Comparison of ENCODE assay signal across 1 cellular context in genomic region chr12:105107497-105108371, GRCh38.
TF ChIP-seq lines count a peak whose summit lies in the region.

WASHC4 (plus strand) TSS chr12:105107731; CDS start chr12:105107801, 70 bp downstream.

TF ChIP-seq in HepG2, 621 proteins besides CTCF, POLR2A, EP300 and RAD21 (continued from another document and continues in another):
- TF ChIP-seq HMGXB3 (CRISPR knock-in tag; IDR thresholded peaks at IDR 0.05; ENCODE audit: borderline replicate concordance) (no peak; the same call in 1 of the 2 replicates), MATR3 (CRISPR knock-in tag; IDR thresholded peaks at IDR 0.05) (no peak), MTF1 (CRISPR knock-in tag; IDR thresholded peaks at IDR 0.05) (no peak), CENPT (CRISPR knock-in tag; IDR thresholded peaks at IDR 0.05; ENCODE audit: low read depth) (peak; percentile 41; the same call in 1 of the 2 replicates), SIX4 (CRISPR knock-in tag; IDR thresholded peaks at IDR 0.05) (no peak), RXRA (CRISPR knock-in tag; IDR thresholded peaks at IDR 0.05) (peak; percentile 67; the same call in 1 of the 2 replicates), SALL2 (CRISPR knock-in tag; IDR thresholded peaks at IDR 0.05) (peak; percentile 69), ZFP62 (CRISPR knock-in tag; IDR thresholded peaks at IDR 0.05) (no peak), ZFP91 (CRISPR knock-in tag; IDR thresholded peaks at IDR 0.05; ENCODE audit: borderline replicate concordance) (peak; percentile 94), ZNF792 (CRISPR knock-in tag; IDR thresholded peaks at IDR 0.05) (peak; percentile 69), ZZZ3 (CRISPR knock-in tag; IDR thresholded peaks at IDR 0.05; ENCODE audit: borderline replicate concordance) (peak; percentile 80), DZIP1 (CRISPR knock-in tag; IDR thresholded peaks at IDR 0.05) (0 out of 2 replicates have a peak, but pooled peaks have one; percentile 11), KLF15 (CRISPR knock-in tag; IDR thresholded peaks at IDR 0.05; ENCODE audit: borderline replicate concordance) (peak; percentile 36; the same call in 1 of the 2 replicates), TCF7 (IDR thresholded peaks at IDR 0.05; ENCODE audit: low read depth) (no peak), IKZF5 (CRISPR knock-in tag; IDR thresholded peaks at IDR 0.05) (peak; percentile 65; the same call in 1 of the 2 replicates), AFF4 (CRISPR knock-in tag; IDR thresholded peaks at IDR 0.05) (no peak), ZNF605 (CRISPR knock-in tag; IDR thresholded peaks at IDR 0.05) (peak; percentile 79; the same call in 1 of the 2 replicates), NR2F1 (CRISPR knock-in tag; IDR thresholded peaks at IDR 0.05) (no peak), AGO2 (optimal IDR thresholded peaks at IDR 0.05; ENCODE audit: low read depth, low read length) (peak; percentile 89), ZBTB10 (CRISPR knock-in tag; IDR thresholded peaks at IDR 0.05; ENCODE audit: borderline replicate concordance) (peak; percentile 67), NFE2L2 (IDR thresholded peaks at IDR 0.05; ENCODE audit: low read length) (no peak), MBD4 (IDR thresholded peaks at IDR 0.05; ENCODE audit: borderline replicate concordance, low read length) (no peak), RFX3 (CRISPR knock-in tag; IDR thresholded peaks at IDR 0.05) (no peak), TOPORS (CRISPR knock-in tag; IDR thresholded peaks at IDR 0.05) (peak; percentile 61), ARID2 (CRISPR knock-in tag; IDR thresholded peaks at IDR 0.05; ENCODE audit: borderline replicate concordance) (no peak), CBX5 (CRISPR knock-in tag; IDR thresholded peaks at IDR 0.05; ENCODE audit: borderline replicate concordance) (0 out of 2 replicates have a peak, but pooled peaks have one; percentile 25), PRDM10 (CRISPR knock-in tag; IDR thresholded peaks at IDR 0.05; ENCODE audit: low read depth) (peak; percentile 28; the same call in 1 of the 2 replicates), STAT5B (CRISPR knock-in tag; IDR thresholded peaks at IDR 0.05) (no peak)
- TF ChIP-seq, protein P1, sequence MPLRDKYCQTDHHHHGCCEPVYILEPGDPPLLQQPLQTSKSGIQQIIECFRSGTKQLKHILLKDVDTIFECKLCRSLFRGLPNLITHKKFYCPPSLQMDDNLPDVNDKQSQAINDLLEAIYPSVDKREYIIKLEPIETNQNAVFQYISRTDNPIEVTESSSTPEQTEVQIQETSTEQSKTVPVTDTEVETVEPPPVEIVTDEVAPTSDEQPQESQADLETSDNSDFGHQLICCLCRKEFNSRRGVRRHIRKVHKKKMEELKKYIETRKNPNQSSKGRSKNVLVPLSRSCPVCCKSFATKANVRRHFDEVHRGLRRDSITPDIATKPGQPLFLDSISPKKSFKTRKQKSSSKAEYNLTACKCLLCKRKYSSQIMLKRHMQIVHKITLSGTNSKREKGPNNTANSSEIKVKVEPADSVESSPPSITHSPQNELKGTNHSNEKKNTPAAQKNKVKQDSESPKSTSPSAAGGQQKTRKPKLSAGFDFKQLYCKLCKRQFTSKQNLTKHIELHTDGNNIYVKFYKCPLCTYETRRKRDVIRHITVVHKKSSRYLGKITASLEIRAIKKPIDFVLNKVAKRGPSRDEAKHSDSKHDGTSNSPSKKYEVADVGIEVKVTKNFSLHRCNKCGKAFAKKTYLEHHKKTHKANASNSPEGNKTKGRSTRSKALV (CRISPR knock-in tag; IDR thresholded peaks at IDR 0.05), result peak; percentile 18; the same call in 1 of the 2 replicates
- TF ChIP-seq, protein P2, sequence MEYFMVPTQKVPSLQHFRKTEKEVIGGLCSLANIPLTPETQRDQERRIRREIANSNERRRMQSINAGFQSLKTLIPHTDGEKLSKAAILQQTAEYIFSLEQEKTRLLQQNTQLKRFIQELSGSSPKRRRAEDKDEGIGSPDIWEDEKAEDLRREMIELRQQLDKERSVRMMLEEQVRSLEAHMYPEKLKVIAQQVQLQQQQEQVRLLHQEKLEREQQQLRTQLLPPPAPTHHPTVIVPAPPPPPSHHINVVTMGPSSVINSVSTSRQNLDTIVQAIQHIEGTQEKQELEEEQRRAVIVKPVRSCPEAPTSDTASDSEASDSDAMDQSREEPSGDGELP (IDR thresholded peaks at IDR 0.05; ENCODE audit: borderline replicate concordance, low read depth), result peak; percentile 8; the same call in 1 of the 2 replicates
